Comparison of ENCODE assay signal across 8 cellular contexts in genomic region chr16:17379121-17379571, GRCh38.
DNase-seq lines count a peak whose midpoint lies in the region; ATAC-seq and TF ChIP-seq lines count a peak whose summit lies in the region.
"Had no signal": no experiment of that assay in that cellular context is flagged by ENCODE, and none has a peak within 500 bp of the region (broad histone marks: within the 10 kb centered on the region; RNA-seq: fewer than 3 reads in every experiment).

No MANE protein-coding gene starts in this region.

- H3F3A ChIP-seq in MM.1S (ENCODE audit: insufficient read depth, low read length): peaks cover 18% of the 10 kb centered on the region

- H3K36me3 ChIP-seq in MM.1S (replicated peaks; ENCODE audit: insufficient read depth, low read length) (no peaks in the 10 kb centered on the region), esophagus squamous epithelium (no peaks in the 10 kb centered on the region)

- peaks cover 60% of the 10 kb centered on the region for H3K79me2 ChIP-seq in MM.1S (ENCODE audit: low read length)

- H3K4me3 ChIP-seq in MM.1S (ENCODE audit: low read length) (no peak overlapping the region), esophagus squamous epithelium (no peak overlapping the region)

- H3K27ac ChIP-seq in MM.1S (ENCODE audit: low read length) (peak overlapping the region; percentile 93; the same call in 1 of the 2 replicates), esophagus squamous epithelium (peak overlapping the region; percentile 1 to 79 (median 76))

- H3K9me3 Mint-ChIP-seq in activated T-helper 2 cell treated with anti-CD3 and anti-CD28 coated beads, Interferon-gamma antibody, Interleukin-2, Interleukin-4, amounts not matched to agents 10 μg/mL and 5 μg/mL and 100 μg/mL, durations not matched to agents 14 hours and 24 hours and 36 hours: no peaks in the 10 kb centered on the region

- H3K27me3 Mint-ChIP-seq in activated T-helper 2 cell treated with anti-CD3 and anti-CD28 coated beads, Interferon-gamma antibody, Interleukin-2, Interleukin-4, amounts not matched to agents 10 μg/mL and 5 μg/mL and 100 μg/mL, durations not matched to agents 14 hours and 24 hours and 36 hours (ENCODE audit: low read depth): no peaks in the 10 kb centered on the region

- peaks cover 60% of the 10 kb centered on the region for H3K4me1 Mint-ChIP-seq in activated T-helper 2 cell treated with anti-CD3 and anti-CD28 coated beads, Interferon-gamma antibody, Interleukin-2, Interleukin-4, amounts not matched to agents 10 μg/mL and 5 μg/mL and 100 μg/mL, durations not matched to agents 14 hours and 24 hours and 36 hours (ENCODE audit: low read depth)

- H3K27me3 ChIP-seq in MM.1S (replicated peaks; ENCODE audit: insufficient read depth, low read length) (no peaks in the 10 kb centered on the region), esophagus squamous epithelium (no peaks in the 10 kb centered on the region)

- 54 to 58% methylated on average over 3 to 4 of the region's 7 CpGs for WGBS in esophagus squamous epithelium, 2 donors

- DNase-seq in MM.1S (no peak), esophagus squamous epithelium (lab: John Stamatoyannopoulos, UW) (no peak), myocyte (ENCODE audit: low read depth) (peak; percentile 29), ureter (ENCODE audit: low spot score) (peak; percentile 72)
- DNase-seq in activated T-helper 2 cell treated with anti-CD3 and anti-CD28 coated beads, Interferon-gamma antibody, Interleukin-2, Interleukin-4, amounts not matched to agents 10 μg/mL and 5 μg/mL and 100 μg/mL, durations not matched to agents 14 hours and 24 hours and 36 hours (ENCODE audit: low spot score): no peak
- DNase-seq in activated effector memory CD4-positive, alpha-beta T cell treated with Interleukin-2 at 50 U/mL for 16 hours: no peak
- DNase-seq: NCI-H2171 treated with DMSO at 0.1 percent for 48 hours had no signal

- H3K4me1 ChIP-seq in MM.1S (ENCODE audit: low read length): peaks cover 25% of the 10 kb centered on the region
- peaks cover 8 to 70% (median 24%) of the 10 kb centered on the region in 3 donors for H3K4me1 ChIP-seq in esophagus squamous epithelium

- ATAC-seq in HG02623 (IDR thresholded peaks at IDR 0.05; ENCODE audit: unreplicated experiment): no peak

- no peak for TF ChIP-seq POLR2A in esophagus squamous epithelium (IDR thresholded peaks at IDR 0.05)

- H3K36me3 Mint-ChIP-seq in activated T-helper 2 cell treated with anti-CD3 and anti-CD28 coated beads, Interferon-gamma antibody, Interleukin-2, Interleukin-4, amounts not matched to agents 10 μg/mL and 5 μg/mL and 100 μg/mL, durations not matched to agents 14 hours and 24 hours and 36 hours (ENCODE audit: low read depth): peaks cover 6% of the 10 kb centered on the region

- TF ChIP-seq CTCF in MM.1S (IDR thresholded peaks at IDR 0.05; ENCODE audit: low read length): no peak
- no peak for TF ChIP-seq CTCF in esophagus squamous epithelium (IDR thresholded peaks at IDR 0.05)

- H3K9me2 ChIP-seq in MM.1S (replicated peaks; ENCODE audit: insufficient read depth, low read length): no peaks in the 10 kb centered on the region

- H2AFZ ChIP-seq in MM.1S (ENCODE audit: low read length): no peak overlapping the region

- no peaks in the 10 kb centered on the region for H3K9me3 ChIP-seq in MM.1S (replicated peaks; ENCODE audit: insufficient read depth, low read length)
- no peaks in the 10 kb centered on the region for H3K9me3 ChIP-seq in esophagus squamous epithelium

- no peak overlapping the region for H3K27ac Mint-ChIP-seq in activated T-helper 2 cell treated with anti-CD3 and anti-CD28 coated beads, Interferon-gamma antibody, Interleukin-2, Interleukin-4, amounts not matched to agents 10 μg/mL and 5 μg/mL and 100 μg/mL, durations not matched to agents 14 hours and 24 hours and 36 hours

- intact Hi-C loops in esophagus squamous epithelium (cut with DNase I): no loop called here
- intact Hi-C loops in activated T-helper 2 cell treated with anti-CD3 and anti-CD28 coated beads, Interferon-gamma antibody, Interleukin-2, Interleukin-4, amounts not matched to agents 10 μg/mL and 5 μg/mL and 100 μg/mL, durations not matched to agents 14 hours and 24 hours and 36 hours (cut with micrococcal nuclease): no loop called here

- H3K4me2 ChIP-seq in MM.1S (ENCODE audit: low read depth, low read length): peak overlapping the region; percentile 75; the same call in 1 of the 2 replicates

- no peaks in the 10 kb centered on the region for H4K20me1 ChIP-seq in MM.1S (ENCODE audit: insufficient read depth, low read length)

- no peak overlapping the region for H3K4me3 Mint-ChIP-seq in activated T-helper 2 cell treated with anti-CD3 and anti-CD28 coated beads, Interferon-gamma antibody, Interleukin-2, Interleukin-4, amounts not matched to agents 10 μg/mL and 5 μg/mL and 100 μg/mL, durations not matched to agents 14 hours and 24 hours and 36 hours (ENCODE audit: low read depth)

- no peak overlapping the region for H3K9ac ChIP-seq in MM.1S (ENCODE audit: low read length)

Comparison
In these comparisons a context has a peak if more than half of its experiments do, and no peak if none do; other contexts are left out.
1. DNase-seq: peak in myocyte (single experiment) and ureter (single experiment); none in MM.1S (single experiment), esophagus squamous epithelium (single experiment), activated T-helper 2 cell treated with anti-CD3 and anti-CD28 coated beads, Interferon-gamma antibody, Interleukin-2, Interleukin-4, amounts not matched to agents 10 μg/mL and 5 μg/mL and 100 μg/mL, durations not matched to agents 14 hours and 24 hours and 36 hours (single experiment) and activated effector memory CD4-positive, alpha-beta T cell treated with Interleukin-2 at 50 U/mL for 16 hours (single experiment).